In genomic region chr7:6273380-6273837, GRCh38 we compare ENCODE assay signal across 12 cellular contexts. TPM values are rescaled to one million over a fixed set of nuclear protein-coding genes. Genes with fewer than 3 reads are reported as not detected.
DNase-seq lines count a peak whose midpoint lies in the region; ATAC-seq and TF ChIP-seq lines count a peak whose summit lies in the region.
"Had no signal": no experiment of that assay in that cellular context is flagged by ENCODE, and none has a peak within 500 bp of the region (broad histone marks: within the 10 kb centered on the region; RNA-seq: fewer than 3 reads in every experiment).

No MANE protein-coding gene starts in this region.

- H3K4me1 ChIP-seq in osteoblast (ENCODE audit: insufficient read depth, low read length) = peaks cover 20% of the 10 kb centered on the region

- peaks cover 16% of the 10 kb centered on the region for H4K20me1 ChIP-seq in osteoblast (ENCODE audit: insufficient read depth, low read length)

- intact Hi-C loops in posterior vena cava (cut with DNase I) = no loop called here

- no peak for ATAC-seq in HG03520 (IDR thresholded peaks at IDR 0.05; ENCODE audit: unreplicated experiment)

- peaks cover 5% of the 10 kb centered on the region for H3K27me3 Mint-ChIP-seq in activated naive CD8-positive, alpha-beta T cell

- H3K9me3 ChIP-seq in osteoblast (ENCODE audit: low read depth, low read length) = no peaks in the 10 kb centered on the region
- H3K9me3 ChIP-seq: left lung had no signal

- H3K9me3 Mint-ChIP-seq in activated naive CD8-positive, alpha-beta T cell (ENCODE audit: low read depth) = no peaks in the 10 kb centered on the region

- peak overlapping the region; percentile 78 for H3K4me3 Mint-ChIP-seq in activated naive CD8-positive, alpha-beta T cell

- H3K79me2 ChIP-seq in osteoblast (ENCODE audit: insufficient read depth, low read length) = peaks cover 43% of the 10 kb centered on the region

- H3K27ac ChIP-seq in osteoblast (ENCODE audit: low read depth, low read length) = no peak overlapping the region
- H3K27ac ChIP-seq: HL-60 had no signal

- no peak overlapping the region for H3K4me3 ChIP-seq in osteoblast (ENCODE audit: insufficient read depth, low read length)

- no peaks in the 10 kb centered on the region for H3K36me3 ChIP-seq in osteoblast (ENCODE audit: insufficient read depth, low read length)
- H3K36me3 ChIP-seq: left lung had no signal

- no peak for TF ChIP-seq CTCF in osteoblast (IDR thresholded peaks at IDR 0.05; ENCODE audit: extremely low read depth, low read depth, low read length)

- no peak overlapping the region for H3K27ac Mint-ChIP-seq in activated naive CD8-positive, alpha-beta T cell

- H3K4me1 Mint-ChIP-seq in activated naive CD8-positive, alpha-beta T cell (ENCODE audit: low read depth) = peaks cover 19% of the 10 kb centered on the region

- no peaks in the 10 kb centered on the region for H3K36me3 Mint-ChIP-seq in activated naive CD8-positive, alpha-beta T cell

- H3K27me3 ChIP-seq in osteoblast (ENCODE audit: insufficient read depth, low read length) = no peaks in the 10 kb centered on the region

- DNase-seq in NCI-H187 (lab: John Stamatoyannopoulos, UW) (peak; percentile 36 to 47), NCI-H187 treated with DMSO at 0.1 percent for 48 hours (lab: John Stamatoyannopoulos, UW) (no peak), NCI-H2196 (lab: John Stamatoyannopoulos, UW; ENCODE audit: unreplicated experiment) (peak; percentile 78), posterior vena cava (ENCODE audit: low spot score) (peak; percentile 48), CD1c-positive myeloid dendritic cell (ENCODE audit: extremely low spot score) (no peak), osteoblast (ENCODE audit: insufficient read length, low spot score, missing footprints) (no peak)
- DNase-seq: stimulated activated CD4-positive, alpha-beta T cell treated with anti-CD3 and anti-CD28 coated beads, Interleukin-4, amount 100 ng/mL, for 4 hours; T-helper 9 cell had no signal

- H3K4me2 ChIP-seq in osteoblast (ENCODE audit: insufficient read depth, low read length) = no peak overlapping the region

- no peak overlapping the region for H2AFZ ChIP-seq in osteoblast (ENCODE audit: low read length)

RNA-seq across cellular contexts. Expression of gene CYTH3, which starts 1.0 kb away (rescaled TPM):
- total RNA-seq in posterior vena cava (10 to 100 TPM; 31.5 to 35.4 TPM), osteoblast (89.4 and 94.3 TPM in 2 replicates)

Comparison
In these comparisons a context has a peak if more than half of its experiments do, and no peak if none do; other contexts are left out.
1. DNase-seq: peak in NCI-H187 (2 of 2), NCI-H2196 (single experiment) and posterior vena cava (single experiment); none in NCI-H187 treated with DMSO at 0.1 percent for 48 hours (single experiment), CD1c-positive myeloid dendritic cell (single experiment) and osteoblast (single experiment).